ENCODE assay signal across 25 cellular contexts in the genomic region with DNA sequence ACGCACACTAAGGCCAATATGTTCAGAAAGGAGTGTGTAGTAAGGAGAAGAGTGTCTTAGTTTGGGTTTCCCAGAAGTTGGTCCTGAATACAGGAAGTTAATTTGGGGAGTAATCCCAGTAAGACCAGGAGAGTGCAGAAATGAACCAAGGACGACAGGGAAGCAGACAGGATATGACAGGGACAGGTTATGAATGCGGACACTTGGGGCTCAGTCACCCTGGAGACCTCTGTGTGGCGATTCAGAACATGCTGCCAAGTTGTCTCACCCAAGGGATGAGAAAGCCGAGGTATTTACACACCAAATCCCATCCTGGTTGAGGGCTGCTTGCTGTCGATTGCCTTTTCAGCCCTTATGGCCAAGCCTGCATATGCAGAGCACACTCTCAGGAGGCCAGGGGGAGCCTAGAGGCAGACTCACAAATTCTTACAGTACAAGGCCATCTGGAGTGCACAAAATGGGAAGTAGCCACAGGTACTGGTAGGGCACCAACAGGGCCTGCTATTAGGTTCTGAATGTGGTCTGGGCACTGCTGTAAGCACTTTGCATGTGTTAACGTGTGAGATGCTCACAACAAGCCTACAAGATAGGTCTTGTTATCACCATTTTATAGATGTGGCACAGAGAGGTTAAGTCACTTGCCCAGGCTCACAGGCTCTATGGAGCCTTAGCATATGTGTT.
A peak's percentile ranks its signal among the peaks of the same experiment; 100 is the strongest.
DNase-seq lines count a peak whose midpoint lies in the region; ATAC-seq and TF ChIP-seq lines count a peak whose summit lies in the region.
"Had no signal": no experiment of that assay in that cellular context is flagged by ENCODE, and none has a peak within 500 bp of the region (broad histone marks: within the 10 kb centered on the region; RNA-seq: fewer than 3 reads in every experiment).

No MANE protein-coding gene starts in this region.

- intact Hi-C loops in mucosa of descending colon (cut with DNase I, micrococcal nuclease), result no loop called here
- intact Hi-C loops in dorsolateral prefrontal cortex (cut with DNase I), result no loop called here

- no peaks in the 10 kb centered on the region for H3K27me3 ChIP-seq in BLaER1 treated with 17β-estradiol and CSF1 and Interleukin-3, amounts not matched to agents 10 nM and 100 nM
- no peaks in the 10 kb centered on the region for H3K27me3 ChIP-seq in esophagus (ENCODE audit: control insufficient read depth in 1 of 2, insufficient read depth in 2 of 2, low read length in 2 of 2)
- peaks cover 0 to 6% (median 0%) of the 10 kb centered on the region in 45 donors for H3K27me3 ChIP-seq in dorsolateral prefrontal cortex
- H3K27me3 ChIP-seq: ascending aorta, gastroesophageal sphincter, neural progenitor cell, Peyer's patch had no signal

- no peaks in the 10 kb centered on the region for H3K36me3 ChIP-seq in BLaER1 treated with 17β-estradiol and CSF1 and Interleukin-3, amounts not matched to agents 10 nM and 100 nM
- H3K36me3 ChIP-seq in esophagus (ENCODE audit: control insufficient read depth in 2 of 2, insufficient read depth in 2 of 2, low read length in 1 of 2) (no peaks in the 10 kb centered on the region), mucosa of descending colon (ENCODE audit: low read depth) (no peaks in the 10 kb centered on the region)
- H3K36me3 ChIP-seq: ascending aorta, gastroesophageal sphincter, neural progenitor cell, Peyer's patch, WERI-Rb-1 had no signal

- peak overlapping the region; percentile 23 to 70 (median 62) for H3K27ac ChIP-seq in BLaER1 treated with 17β-estradiol and CSF1 and Interleukin-3, amounts not matched to agents 10 nM and 100 nM
- H3K27ac ChIP-seq in esophagus (ENCODE audit: low read depth in 2 of 2, low read length in 1 of 2), result peak overlapping the region; percentile 53 to 69
- H3K27ac ChIP-seq in dorsolateral prefrontal cortex, result no peak overlapping the region
- H3K27ac ChIP-seq: ascending aorta, KMS-11, neural progenitor cell, Peyer's patch, WERI-Rb-1 had no signal

- TF ChIP-seq CTCF in mucosa of descending colon (IDR thresholded peaks at IDR 0.05), result no peak
- no peak for TF ChIP-seq CTCF in dorsolateral prefrontal cortex (IDR thresholded peaks at IDR 0.05 in 54 of 56, conservative IDR thresholded peaks at IDR 0.05 in 2 of 56; ENCODE audit: low read depth in 1 of 56, partially characterized antibody in 56 of 56)

- H3K9me3 ChIP-seq in BLaER1 treated with 17β-estradiol and CSF1 and Interleukin-3, amounts not matched to agents 10 nM and 100 nM (replicated peaks in 1 of 11), result peaks cover 0 to 17% (median 6%) of the 10 kb centered on the region in 11 experiments; a peak in 8 of 22 replicates
- H3K9me3 ChIP-seq in esophagus (ENCODE audit: control insufficient read depth in 2 of 2, insufficient read depth in 1 of 2, low read depth in 1 of 2, low read length in 1 of 2) (no peaks in the 10 kb centered on the region), mucosa of descending colon (no peaks in the 10 kb centered on the region)
- H3K9me3 ChIP-seq: ascending aorta, gastroesophageal sphincter, Peyer's patch had no signal

- H3K4me1 Mint-ChIP-seq in naive B cell, result peaks cover 30 to 57% (median 49%) of the 10 kb centered on the region in 3 donors
- H3K4me1 Mint-ChIP-seq: activated T-helper 17 cell treated with anti-CD3 and anti-CD28 coated beads, Interleukin-2, amount 50 U/mL, for 72 hours had no signal

- peak overlapping the region in 3 of 11 experiments; percentile 25 to 38 (median 36); a peak in 3 of 22 replicates for H3K9ac ChIP-seq in BLaER1 treated with 17β-estradiol and CSF1 and Interleukin-3, amounts not matched to agents 10 nM and 100 nM
- H3K9ac ChIP-seq: KMS-11, neural progenitor cell had no signal

- no peak overlapping the region for H3K4me3 ChIP-seq in BLaER1 treated with 17β-estradiol and CSF1 and Interleukin-3, amounts not matched to agents 10 nM and 100 nM
- H3K4me3 ChIP-seq in esophagus (ENCODE audit: low read depth in 1 of 2, low read length in 2 of 2) (no peak overlapping the region), mucosa of descending colon (no peak overlapping the region), dorsolateral prefrontal cortex (no peak overlapping the region)
- H3K4me3 ChIP-seq: ascending aorta, gastroesophageal sphincter, GM12878, neural progenitor cell, Peyer's patch had no signal

- peak overlapping the region in 1 of 6 donors; percentile 45 for H3K27ac Mint-ChIP-seq in naive B cell
- H3K27ac Mint-ChIP-seq: activated naive CD4-positive, alpha-beta T cell treated with anti-CD3 and anti-CD28 coated beads, Interleukin-2, amount 50 U/mL, for 72 hours; activated T-helper 17 cell treated with anti-CD3 and anti-CD28 coated beads, Interleukin-2, amount 50 U/mL, for 72 hours; CD8-positive, alpha-beta T cell; neural progenitor cell; T-helper 1 cell treated with Interleukin-12 subunit alpha and Interleukin-12 subunit beta and Interleukin-4 antibody, amounts not matched to agents 30 μg/mL and 1 μg/mL, for 36 hours had no signal

- peak overlapping the region; percentile 70 to 92 (median 80) for H3K4me2 ChIP-seq in BLaER1 treated with 17β-estradiol and CSF1 and Interleukin-3, amounts not matched to agents 10 nM and 100 nM
- H3K4me2 ChIP-seq: KMS-11, neural progenitor cell had no signal

- H3K4me1 ChIP-seq in BLaER1 treated with 17β-estradiol and CSF1 and Interleukin-3, amounts not matched to agents 10 nM and 100 nM, result peaks cover 37 to 69% (median 45%) of the 10 kb centered on the region in 10 experiments
- peaks cover 8 to 21% of the 10 kb centered on the region in 2 donors for H3K4me1 ChIP-seq in esophagus (ENCODE audit: control insufficient read depth in 2 of 2, insufficient read depth in 2 of 2, low read length in 1 of 2)
- peaks cover 3% of the 10 kb centered on the region for H3K4me1 ChIP-seq in mucosa of descending colon (ENCODE audit: low read depth)
- H3K4me1 ChIP-seq: ascending aorta, neural progenitor cell, Peyer's patch had no signal

- H3K9me3 Mint-ChIP-seq in naive B cell, result no peaks in the 10 kb centered on the region
- H3K9me3 Mint-ChIP-seq: activated naive CD4-positive, alpha-beta T cell treated with anti-CD3 and anti-CD28 coated beads, Interleukin-2, amount 50 U/mL, for 72 hours; activated T-helper 17 cell treated with anti-CD3 and anti-CD28 coated beads, Interleukin-2, amount 50 U/mL, for 72 hours; CD8-positive, alpha-beta T cell; neural progenitor cell; T-helper 1 cell treated with Interleukin-12 subunit alpha and Interleukin-12 subunit beta and Interleukin-4 antibody, amounts not matched to agents 30 μg/mL and 1 μg/mL, for 36 hours had no signal

- peak overlapping the region in 1 of 8 donors; percentile 1 for H3K4me3 Mint-ChIP-seq in naive B cell
- H3K4me3 Mint-ChIP-seq: activated T-helper 17 cell treated with anti-CD3 and anti-CD28 coated beads, Interleukin-2, amount 50 U/mL, for 72 hours; CD8-positive, alpha-beta T cell; neural progenitor cell; T-helper 1 cell treated with Interleukin-12 subunit alpha and Interleukin-12 subunit beta and Interleukin-4 antibody, amounts not matched to agents 30 μg/mL and 1 μg/mL, for 36 hours had no signal

- 65 to 81% methylated on average over 7 of the region's 7 CpGs for WGBS in esophagus, 2 donors

- no peaks in the 10 kb centered on the region for H3K36me3 Mint-ChIP-seq in naive B cell
- H3K36me3 Mint-ChIP-seq: activated naive CD4-positive, alpha-beta T cell treated with anti-CD3 and anti-CD28 coated beads, Interleukin-2, amount 50 U/mL, for 72 hours; CD8-positive, alpha-beta T cell; neural progenitor cell had no signal

- H4K20me1 ChIP-seq in BLaER1 treated with 17β-estradiol and CSF1 and Interleukin-3, amounts not matched to agents 10 nM and 100 nM, result no peaks in the 10 kb centered on the region

- peak; percentile 71 to 78 for ATAC-seq in naive B cell (ENCODE audit: low read depth in 2 of 2)
- no peak for ATAC-seq in mucosa of descending colon
- ATAC-seq: activated naive CD4-positive, alpha-beta T cell treated with anti-CD3 and anti-CD28 coated beads, Interleukin-2, amount 50 U/mL, for 72 hours; activated T-helper 17 cell treated with anti-CD3 and anti-CD28 coated beads, Interleukin-2, amount 50 U/mL, for 72 hours; CD8-positive, alpha-beta T cell; GM12878 had no signal

- H3K27me3 Mint-ChIP-seq in naive B cell, result no peaks in the 10 kb centered on the region
- H3K27me3 Mint-ChIP-seq: activated T-helper 17 cell treated with anti-CD3 and anti-CD28 coated beads, Interleukin-2, amount 50 U/mL, for 72 hours had no signal

- DNase-seq in Kasumi-1 (lab: John Stamatoyannopoulos, UW) (peak; percentile 10 to 25), naive B cell (no peak), mucosa of descending colon (no peak), KG1 (lab: John Stamatoyannopoulos, UW) (no peak), dorsolateral prefrontal cortex (no peak), NCI-H2171 treated with DMSO at 0.1 percent for 48 hours (lab: John Stamatoyannopoulos, UW) (no peak)
- DNase-seq: CD8-positive, alpha-beta T cell; DMS53; effector memory CD4-positive, alpha-beta T cell; H7; left colon; NCI-H1417; NCI-H510A treated with DMSO at 0.1 percent for 48 hours; Peyer's patch; WERI-Rb-1 had no signal

Comparison
In these comparisons a context has a peak if more than half of its experiments do, and no peak if none do; other contexts are left out.
1. H3K27ac ChIP-seq: peak in BLaER1 treated with 17β-estradiol and CSF1 and Interleukin-3, amounts not matched to agents 10 nM and 100 nM (11 of 11) and esophagus (2 of 2); none in dorsolateral prefrontal cortex (0 of 59).
2. DNase-seq: peak in Kasumi-1 (2 of 2); none in naive B cell (single experiment), mucosa of descending colon (0 of 3), KG1 (single experiment), dorsolateral prefrontal cortex (0 of 10) and NCI-H2171 treated with DMSO at 0.1 percent for 48 hours (single experiment).